Comparison of ENCODE assay signal across 1 cellular context in the genomic region with DNA sequence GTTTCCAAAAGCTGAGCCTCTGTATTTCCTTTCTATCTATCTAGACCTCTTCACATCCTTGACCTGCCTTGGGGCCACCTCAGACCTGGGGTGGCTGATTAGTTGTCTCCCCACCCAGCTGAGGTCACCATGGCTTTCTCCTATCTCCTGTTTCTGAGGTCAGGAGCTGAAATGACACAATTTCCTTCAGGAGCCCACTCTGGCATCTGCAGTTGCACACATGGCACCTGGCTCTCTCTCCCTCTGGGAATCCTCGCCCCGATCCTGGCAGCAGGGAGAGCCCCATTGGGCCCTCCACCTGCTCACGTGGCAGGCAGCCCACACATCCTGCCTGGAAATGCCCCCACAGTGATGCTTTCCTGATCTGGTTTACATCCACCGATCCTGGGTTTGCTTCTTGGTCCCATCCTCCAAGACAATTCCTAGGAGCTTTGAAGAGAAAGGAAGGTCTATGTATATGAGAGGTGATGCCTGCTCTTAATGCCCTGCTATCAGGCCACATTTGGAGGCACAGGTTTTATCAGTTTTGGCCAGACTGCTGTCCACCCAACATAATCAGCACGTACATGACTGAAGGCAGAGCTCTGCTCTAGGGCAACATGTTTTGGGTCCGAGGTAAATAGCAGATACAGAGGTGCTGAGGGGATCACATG.
TF ChIP-seq lines count a peak whose summit lies in the region.

No MANE protein-coding gene starts in this region.

TF ChIP-seq in K562, 482 proteins besides CTCF, POLR2A, EP300 and RAD21 (continued from another document and continues in another):
- TF ChIP-seq, protein P1, sequence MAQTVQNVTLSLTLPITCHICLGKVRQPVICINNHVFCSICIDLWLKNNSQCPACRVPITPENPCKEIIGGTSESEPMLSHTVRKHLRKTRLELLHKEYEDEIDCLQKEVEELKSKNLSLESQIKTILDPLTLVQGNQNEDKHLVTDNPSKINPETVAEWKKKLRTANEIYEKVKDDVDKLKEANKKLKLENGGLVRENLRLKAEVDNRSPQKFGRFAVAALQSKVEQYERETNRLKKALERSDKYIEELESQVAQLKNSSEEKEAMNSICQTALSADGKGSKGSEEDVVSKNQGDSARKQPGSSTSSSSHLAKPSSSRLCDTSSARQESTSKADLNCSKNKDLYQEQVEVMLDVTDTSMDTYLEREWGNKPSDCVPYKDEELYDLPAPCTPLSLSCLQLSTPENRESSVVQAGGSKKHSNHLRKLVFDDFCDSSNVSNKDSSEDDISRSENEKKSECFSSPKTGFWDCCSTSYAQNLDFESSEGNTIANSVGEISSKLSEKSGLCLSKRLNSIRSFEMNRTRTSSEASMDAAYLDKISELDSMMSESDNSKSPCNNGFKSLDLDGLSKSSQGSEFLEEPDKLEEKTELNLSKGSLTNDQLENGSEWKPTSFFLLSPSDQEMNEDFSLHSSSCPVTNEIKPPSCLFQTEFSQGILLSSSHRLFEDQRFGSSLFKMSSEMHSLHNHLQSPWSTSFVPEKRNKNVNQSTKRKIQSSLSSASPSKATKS (CRISPR knock-in tag; IDR thresholded peaks at IDR 0.05): no peak
- TF ChIP-seq NEUROD1 (IDR thresholded peaks at IDR 0.05; ENCODE audit: borderline replicate concordance, low read depth, low read length, partially characterized antibody) (peak; percentile 80), TBP (optimal IDR thresholded peaks at IDR 0.05; ENCODE audit: low read depth, low read length) (peak; percentile 46), BRD4 (IDR thresholded peaks at IDR 0.05) (no peak), ARID2 (IDR thresholded peaks at IDR 0.05) (no peak), ZNF224 (CRISPR knock-in tag; IDR thresholded peaks at IDR 0.05) (no peak), ZNF134 (CRISPR knock-in tag; conservative IDR thresholded peaks at IDR 0.05) (0 out of 2 replicates have a peak, but pooled peaks have one; percentile 31), FOSL1 (tag; conservative IDR thresholded peaks at IDR 0.05) (peak; percentile 43), ZMIZ1 (IDR thresholded peaks at IDR 0.05; ENCODE audit: low read depth in 2 of 2, low read length in 2 of 2) (peak in 1 of 2 experiments; percentile 92; a peak in 2 of 4 replicates), ZNF121 (CRISPR knock-in tag; conservative IDR thresholded peaks at IDR 0.05) (no peak), SMAD4 (CRISPR knock-in tag; conservative IDR thresholded peaks at IDR 0.05) (peak; percentile 79), CBFA2T3 (IDR thresholded peaks at IDR 0.05) (peak; percentile 98), NFE2L1 (tag; IDR thresholded peaks at IDR 0.05; ENCODE audit: borderline replicate concordance, low read depth) (no peak), ESRRB (CRISPR knock-in tag; IDR thresholded peaks at IDR 0.05; ENCODE audit: borderline replicate concordance) (no peak), EGR1 (conservative IDR thresholded peaks at IDR 0.05) (peak; percentile 49; the same call in 1 of the 2 replicates), CHD2 (IDR thresholded peaks at IDR 0.05; ENCODE audit: low read depth, low read length) (no peak), RNF2 (IDR thresholded peaks at IDR 0.05) (peak; percentile 42; the same call in 1 of the 2 replicates), GATA2 (CRISPR knock-in tag; IDR thresholded peaks at IDR 0.05) (peak; percentile 81), UBTF (IDR thresholded peaks at IDR 0.05; ENCODE audit: borderline replicate concordance in 1 of 2, low read depth in 2 of 2, low read length in 2 of 2) (peak in 1 of 2 experiments; percentile 61; a peak in 1 of 4 replicates), CBFB (CRISPR knock-in tag; IDR thresholded peaks at IDR 0.05) (no peak), RUNX1 (IDR thresholded peaks at IDR 0.05; ENCODE audit: low read depth) (0 out of 2 replicates have a peak, but pooled peaks have one; percentile 66), PHF21A (IDR thresholded peaks at IDR 0.05; ENCODE audit: borderline replicate concordance, low read depth) (no peak), NR2C1 (IDR thresholded peaks at IDR 0.05) (peak; percentile 72), NR2C1 (tag; IDR thresholded peaks at IDR 0.05) (peak; percentile 76), NFIC (IDR thresholded peaks at IDR 0.05) (peak; percentile 88), HOMEZ (CRISPR knock-in tag; IDR thresholded peaks at IDR 0.05) (no peak), KLF16 (IDR thresholded peaks at IDR 0.05) (peak; percentile 80; the same call in 1 of the 2 replicates), MECOM (CRISPR knock-in tag; IDR thresholded peaks at IDR 0.05) (peak; percentile 70; the same call in 1 of the 2 replicates), TCF3 (CRISPR knock-in tag; IDR thresholded peaks at IDR 0.05) (peak; percentile 96), TOE1 (IDR thresholded peaks at IDR 0.05; ENCODE audit: borderline replicate concordance) (peak; percentile 40; the same call in 1 of the 2 replicates), TOE1 (CRISPR knock-in tag; IDR thresholded peaks at IDR 0.05; ENCODE audit: borderline replicate concordance, low read depth) (no peak), ZKSCAN8 (CRISPR knock-in tag; IDR thresholded peaks at IDR 0.05) (0 out of 2 replicates have a peak, but pooled peaks have one; percentile 50), ZNF449 (CRISPR knock-in tag; IDR thresholded peaks at IDR 0.05) (no peak)
- TF ChIP-seq, protein P2, sequence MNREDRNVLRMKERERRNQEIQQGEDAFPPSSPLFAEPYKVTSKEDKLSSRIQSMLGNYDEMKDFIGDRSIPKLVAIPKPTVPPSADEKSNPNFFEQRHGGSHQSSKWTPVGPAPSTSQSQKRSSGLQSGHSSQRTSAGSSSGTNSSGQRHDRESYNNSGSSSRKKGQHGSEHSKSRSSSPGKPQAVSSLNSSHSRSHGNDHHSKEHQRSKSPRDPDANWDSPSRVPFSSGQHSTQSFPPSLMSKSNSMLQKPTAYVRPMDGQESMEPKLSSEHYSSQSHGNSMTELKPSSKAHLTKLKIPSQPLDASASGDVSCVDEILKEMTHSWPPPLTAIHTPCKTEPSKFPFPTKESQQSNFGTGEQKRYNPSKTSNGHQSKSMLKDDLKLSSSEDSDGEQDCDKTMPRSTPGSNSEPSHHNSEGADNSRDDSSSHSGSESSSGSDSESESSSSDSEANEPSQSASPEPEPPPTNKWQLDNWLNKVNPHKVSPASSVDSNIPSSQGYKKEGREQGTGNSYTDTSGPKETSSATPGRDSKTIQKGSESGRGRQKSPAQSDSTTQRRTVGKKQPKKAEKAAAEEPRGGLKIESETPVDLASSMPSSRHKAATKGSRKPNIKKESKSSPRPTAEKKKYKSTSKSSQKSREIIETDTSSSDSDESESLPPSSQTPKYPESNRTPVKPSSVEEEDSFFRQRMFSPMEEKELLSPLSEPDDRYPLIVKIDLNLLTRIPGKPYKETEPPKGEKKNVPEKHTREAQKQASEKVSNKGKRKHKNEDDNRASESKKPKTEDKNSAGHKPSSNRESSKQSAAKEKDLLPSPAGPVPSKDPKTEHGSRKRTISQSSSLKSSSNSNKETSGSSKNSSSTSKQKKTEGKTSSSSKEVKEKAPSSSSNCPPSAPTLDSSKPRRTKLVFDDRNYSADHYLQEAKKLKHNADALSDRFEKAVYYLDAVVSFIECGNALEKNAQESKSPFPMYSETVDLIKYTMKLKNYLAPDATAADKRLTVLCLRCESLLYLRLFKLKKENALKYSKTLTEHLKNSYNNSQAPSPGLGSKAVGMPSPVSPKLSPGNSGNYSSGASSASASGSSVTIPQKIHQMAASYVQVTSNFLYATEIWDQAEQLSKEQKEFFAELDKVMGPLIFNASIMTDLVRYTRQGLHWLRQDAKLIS (CRISPR knock-in tag; IDR thresholded peaks at IDR 0.05): 0 out of 2 replicates have a peak, but pooled peaks have one; percentile 68
- TF ChIP-seq, protein P3, sequence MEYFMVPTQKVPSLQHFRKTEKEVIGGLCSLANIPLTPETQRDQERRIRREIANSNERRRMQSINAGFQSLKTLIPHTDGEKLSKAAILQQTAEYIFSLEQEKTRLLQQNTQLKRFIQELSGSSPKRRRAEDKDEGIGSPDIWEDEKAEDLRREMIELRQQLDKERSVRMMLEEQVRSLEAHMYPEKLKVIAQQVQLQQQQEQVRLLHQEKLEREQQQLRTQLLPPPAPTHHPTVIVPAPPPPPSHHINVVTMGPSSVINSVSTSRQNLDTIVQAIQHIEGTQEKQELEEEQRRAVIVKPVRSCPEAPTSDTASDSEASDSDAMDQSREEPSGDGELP (CRISPR knock-in tag; IDR thresholded peaks at IDR 0.05; ENCODE audit: borderline replicate concordance): peak; percentile 85
- TF ChIP-seq, protein P4, sequence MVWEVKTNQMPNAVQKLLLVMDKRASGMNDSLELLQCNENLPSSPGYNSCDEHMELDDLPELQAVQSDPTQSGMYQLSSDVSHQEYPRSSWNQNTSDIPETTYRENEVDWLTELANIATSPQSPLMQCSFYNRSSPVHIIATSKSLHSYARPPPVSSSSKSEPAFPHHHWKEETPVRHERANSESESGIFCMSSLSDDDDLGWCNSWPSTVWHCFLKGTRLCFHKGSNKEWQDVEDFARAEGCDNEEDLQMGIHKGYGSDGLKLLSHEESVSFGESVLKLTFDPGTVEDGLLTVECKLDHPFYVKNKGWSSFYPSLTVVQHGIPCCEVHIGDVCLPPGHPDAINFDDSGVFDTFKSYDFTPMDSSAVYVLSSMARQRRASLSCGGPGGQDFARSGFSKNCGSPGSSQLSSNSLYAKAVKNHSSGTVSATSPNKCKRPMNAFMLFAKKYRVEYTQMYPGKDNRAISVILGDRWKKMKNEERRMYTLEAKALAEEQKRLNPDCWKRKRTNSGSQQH (CRISPR knock-in tag; IDR thresholded peaks at IDR 0.05): peak; percentile 12; the same call in 1 of the 2 replicates
- TF ChIP-seq, protein P5, sequence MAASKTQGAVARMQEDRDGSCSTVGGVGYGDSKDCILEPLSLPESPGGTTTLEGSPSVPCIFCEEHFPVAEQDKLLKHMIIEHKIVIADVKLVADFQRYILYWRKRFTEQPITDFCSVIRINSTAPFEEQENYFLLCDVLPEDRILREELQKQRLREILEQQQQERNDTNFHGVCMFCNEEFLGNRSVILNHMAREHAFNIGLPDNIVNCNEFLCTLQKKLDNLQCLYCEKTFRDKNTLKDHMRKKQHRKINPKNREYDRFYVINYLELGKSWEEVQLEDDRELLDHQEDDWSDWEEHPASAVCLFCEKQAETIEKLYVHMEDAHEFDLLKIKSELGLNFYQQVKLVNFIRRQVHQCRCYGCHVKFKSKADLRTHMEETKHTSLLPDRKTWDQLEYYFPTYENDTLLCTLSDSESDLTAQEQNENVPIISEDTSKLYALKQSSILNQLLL (CRISPR knock-in tag; IDR thresholded peaks at IDR 0.05; ENCODE audit: borderline replicate concordance): no peak
